9 cellular contexts compared by ENCODE assay signal in the genomic region with DNA sequence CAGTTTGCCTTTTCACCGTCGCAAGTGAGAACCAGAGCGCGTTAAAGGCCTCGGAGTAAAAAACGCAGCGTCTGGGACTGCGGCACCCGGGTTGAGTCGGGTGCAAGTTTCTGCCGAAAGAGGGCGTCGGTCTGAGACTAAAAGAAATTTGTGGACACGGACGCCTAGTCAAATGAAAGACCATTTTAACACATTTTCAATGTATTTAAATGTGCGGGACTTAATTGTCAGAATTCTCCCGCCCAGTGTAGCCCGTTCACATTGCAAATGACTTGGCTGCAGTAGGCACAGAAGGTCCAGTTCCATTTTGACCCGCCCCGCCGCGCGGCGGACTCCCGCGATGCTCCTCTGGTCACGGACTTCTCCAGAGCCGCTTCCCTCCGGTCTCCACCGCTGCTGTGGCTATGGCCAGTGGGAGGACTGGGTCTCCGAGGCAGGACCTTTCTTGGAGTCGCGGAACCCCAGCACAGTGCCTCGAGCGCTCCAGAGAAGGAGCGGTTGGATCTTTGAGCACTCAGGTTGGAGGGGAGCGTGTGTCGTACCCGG. TPM values are rescaled to one million over a fixed set of nuclear protein-coding genes. Genes with fewer than 3 reads are reported as not detected.
A peak's percentile ranks its signal among the peaks of the same experiment; 100 is the strongest.
DNase-seq lines count a peak whose midpoint lies in the region; ATAC-seq and TF ChIP-seq lines count a peak whose summit lies in the region.
"Had no signal": no experiment of that assay in that cellular context is flagged by ENCODE, and none has a peak within 500 bp of the region (broad histone marks: within the 10 kb centered on the region; RNA-seq: fewer than 3 reads in every experiment).

No MANE protein-coding gene starts in this region.

- TF ChIP-seq EP300 in neural cell (conservative IDR thresholded peaks at IDR 0.05; ENCODE audit: poor library complexity, severe bottlenecking) (no peak), upper lobe of left lung (IDR thresholded peaks at IDR 0.05) (no peak)

- no peak overlapping the region for H3K9ac ChIP-seq in neural cell (ENCODE audit: low read length)

- intact Hi-C loops in activated T-helper 1 cell treated with anti-CD3 and anti-CD28 coated beads, Interleukin-12 subunit alpha, Interleukin-12 subunit beta, Interleukin-2, Interleukin-4 antibody, amounts not matched to agents 30 ng/mL and 10 ng/mL and 1 ng/mL, durations not matched to agents 14 hours and 24 hours and 36 hours (cut with micrococcal nuclease): loop anchor here (2.0 to 5.0 kb wide), 3 partner anchors 672 to 1225 kb away; no protein-coding TSS in a partner anchor

- H3K9me2 ChIP-seq in neural cell (ENCODE audit: insufficient read depth, low read length): no peaks in the 10 kb centered on the region

- H3K27me3 Mint-ChIP-seq in activated T-helper 1 cell treated with anti-CD3 and anti-CD28 coated beads, Interleukin-12 subunit alpha, Interleukin-12 subunit beta, Interleukin-2, Interleukin-4 antibody, amounts not matched to agents 30 ng/mL and 10 ng/mL and 1 ng/mL, durations not matched to agents 14 hours and 24 hours and 36 hours (ENCODE audit: insufficient read depth): peaks cover 60% of the 10 kb centered on the region

- TF ChIP-seq CTCF in neural cell (IDR thresholded peaks at IDR 0.05; ENCODE audit: poor library complexity, severe bottlenecking) (peak; percentile 70), upper lobe of left lung (IDR thresholded peaks at IDR 0.05) (peak; percentile 29 to 65 (median 50))

- H3K9me3 Mint-ChIP-seq in activated T-helper 1 cell treated with anti-CD3 and anti-CD28 coated beads, Interleukin-12 subunit alpha, Interleukin-12 subunit beta, Interleukin-2, Interleukin-4 antibody, amounts not matched to agents 30 ng/mL and 10 ng/mL and 1 ng/mL, durations not matched to agents 14 hours and 24 hours and 36 hours: no peaks in the 10 kb centered on the region

- H3K4me3 Mint-ChIP-seq in activated T-helper 1 cell treated with anti-CD3 and anti-CD28 coated beads, Interleukin-12 subunit alpha, Interleukin-12 subunit beta, Interleukin-2, Interleukin-4 antibody, amounts not matched to agents 30 ng/mL and 10 ng/mL and 1 ng/mL, durations not matched to agents 14 hours and 24 hours and 36 hours: peak overlapping the region; percentile 79

- TF ChIP-seq POLR2A in upper lobe of left lung (IDR thresholded peaks at IDR 0.05): no peak

- H3F3A ChIP-seq in neural cell (ENCODE audit: insufficient read depth, low read length, poor library complexity, severe bottlenecking): no peaks in the 10 kb centered on the region

- peaks cover 27 to 53% (median 39%) of the 10 kb centered on the region in 4 donors for H3K4me1 ChIP-seq in upper lobe of left lung

- H3K27me3 ChIP-seq in neural cell (ENCODE audit: insufficient read depth, low read depth, low read length): peaks cover 71% of the 10 kb centered on the region
- peaks cover 0 to 20% (median 11%) of the 10 kb centered on the region in 4 donors for H3K27me3 ChIP-seq in upper lobe of left lung

- H3K4me3 ChIP-seq in neural cell (ENCODE audit: low read length) (peak overlapping the region; percentile 74), upper lobe of left lung (peak overlapping the region; percentile 53 to 78 (median 63))

- peak overlapping the region; percentile 97 for H3K4me2 ChIP-seq in neural cell (ENCODE audit: low read length)

- H3K4me1 Mint-ChIP-seq in activated T-helper 1 cell treated with anti-CD3 and anti-CD28 coated beads, Interleukin-12 subunit alpha, Interleukin-12 subunit beta, Interleukin-2, Interleukin-4 antibody, amounts not matched to agents 30 ng/mL and 10 ng/mL and 1 ng/mL, durations not matched to agents 14 hours and 24 hours and 36 hours (ENCODE audit: low read depth): peaks cover 30% of the 10 kb centered on the region

- peak overlapping the region; percentile 23 for H3K27ac Mint-ChIP-seq in activated T-helper 1 cell treated with anti-CD3 and anti-CD28 coated beads, Interleukin-12 subunit alpha, Interleukin-12 subunit beta, Interleukin-2, Interleukin-4 antibody, amounts not matched to agents 30 ng/mL and 10 ng/mL and 1 ng/mL, durations not matched to agents 14 hours and 24 hours and 36 hours

- ATAC-seq in activated CD4-positive, CD25-positive, alpha-beta regulatory T cell treated with anti-CD3 and anti-CD28 coated beads, Interleukin-2, amount 50 U/mL, for 24 hours: peak; percentile 30 to 55
- peak; percentile 64 for ATAC-seq in HG03159 (IDR thresholded peaks at IDR 0.05; ENCODE audit: unreplicated experiment)
- peak; percentile 69 to 74 for ATAC-seq in upper lobe of left lung (ENCODE audit: low FRiP score in 2 of 2)

- H3K36me3 Mint-ChIP-seq in activated T-helper 1 cell treated with anti-CD3 and anti-CD28 coated beads, Interleukin-12 subunit alpha, Interleukin-12 subunit beta, Interleukin-2, Interleukin-4 antibody, amounts not matched to agents 30 ng/mL and 10 ng/mL and 1 ng/mL, durations not matched to agents 14 hours and 24 hours and 36 hours (ENCODE audit: low read depth): peaks cover 2% of the 10 kb centered on the region

- no peak for DNase-seq in activated CD4-positive, CD25-positive, alpha-beta regulatory T cell (lab: John Stamatoyannopoulos, UW)
- DNase-seq in NCI-H748 (lab: John Stamatoyannopoulos, UW; ENCODE audit: unreplicated experiment): peak; percentile 92
- DNase-seq in activated T-helper 1 cell treated with anti-CD3 and anti-CD28 coated beads, Interleukin-12 subunit alpha, Interleukin-12 subunit beta, Interleukin-2, Interleukin-4 antibody, amounts not matched to agents 30 ng/mL and 10 ng/mL and 1 ng/mL, durations not matched to agents 14 hours and 24 hours and 36 hours (ENCODE audit: low spot score): peak; percentile 41
- peak; percentile 42 for DNase-seq in foreskin melanocyte
- peak; percentile 53 to 92 for DNase-seq in upper lobe of left lung
- DNase-seq: DND-41 had no signal

- WGBS in upper lobe of left lung, 2 donors: 0% methylated on average over 19 to 37 of the region's 39 CpGs

- no peaks in the 10 kb centered on the region for H3K79me2 ChIP-seq in neural cell (replicated peaks; ENCODE audit: insufficient read depth, low read length)

- no peaks in the 10 kb centered on the region for H3K9me3 ChIP-seq in neural cell (ENCODE audit: low read length)
- no peaks in the 10 kb centered on the region for H3K9me3 ChIP-seq in upper lobe of left lung

- H3K36me3 ChIP-seq in neural cell (ENCODE audit: insufficient read depth, low read length) (no peaks in the 10 kb centered on the region), upper lobe of left lung (no peaks in the 10 kb centered on the region)

- peak; percentile 59 for TF ChIP-seq RAD21 in neural cell (conservative IDR thresholded peaks at IDR 0.05)

- H3K27ac ChIP-seq in neural cell (ENCODE audit: low read length) (no peak overlapping the region), upper lobe of left lung (peak overlapping the region; percentile 6 to 74 (median 66))

- H4K20me1 ChIP-seq in neural cell (ENCODE audit: insufficient read depth): no peaks in the 10 kb centered on the region

- H2AFZ ChIP-seq in neural cell (ENCODE audit: low read depth, low read length): no peak overlapping the region

TF ChIP-seq in neural cell, 6 proteins besides CTCF, POLR2A, EP300 and RAD21:
- TF ChIP-seq MXI1 (conservative IDR thresholded peaks at IDR 0.05; ENCODE audit: poor library complexity, severe bottlenecking) (no peak), SMC3 (conservative IDR thresholded peaks at IDR 0.05; ENCODE audit: poor library complexity) (peak; percentile 69), EZH2 (IDR thresholded peaks at IDR 0.05; ENCODE audit: borderline replicate concordance, insufficient read depth, low read length, poor library complexity, severe bottlenecking) (no peak)
TF ChIP-seq in neural cell: peak in this region for 1.

RNA-seq across cellular contexts. Expression of a gene that starts 1.3 kb away (rescaled TPM):
- total RNA-seq in activated T-helper 1 cell treated with anti-CD3 and anti-CD28 coated beads, Interleukin-12 subunit alpha, Interleukin-12 subunit beta, Interleukin-2, Interleukin-4 antibody, amounts not matched to agents 30 ng/mL and 10 ng/mL and 1 ng/mL, durations not matched to agents 14 hours and 24 hours and 36 hours: not detected in 2 replicates
- polyA plus RNA-seq in neural cell: 1.5 and 1.6 TPM in 2 replicates
- polyA minus RNA-seq in neural cell: 2.7 and 3.9 TPM in 2 replicates
- 10 to 100 TPM in 5 of 6 donors, 1 to 10 TPM in 1; 6.3 to 53.3 (median 29.9) TPM for total RNA-seq in upper lobe of left lung

Comparison
In these comparisons a context has a peak if more than half of its experiments do, and no peak if none do; other contexts are left out.
1. DNase-seq: peak in NCI-H748 (single experiment), activated T-helper 1 cell treated with anti-CD3 and anti-CD28 coated beads, Interleukin-12 subunit alpha, Interleukin-12 subunit beta, Interleukin-2, Interleukin-4 antibody, amounts not matched to agents 30 ng/mL and 10 ng/mL and 1 ng/mL, durations not matched to agents 14 hours and 24 hours and 36 hours (single experiment), foreskin melanocyte (single experiment) and upper lobe of left lung (2 of 2); none in activated CD4-positive, CD25-positive, alpha-beta regulatory T cell (0 of 4).
2. Peak in every context shown above with its lines, with median percentiles within 50 percentile points of each other: ATAC-seq.